ENCODE assay signal across 8 cellular contexts in genomic region chr11:129861702-129862107, GRCh38. TPM values are rescaled to one million over a fixed set of nuclear protein-coding genes. Genes with fewer than 3 reads are reported as not detected.
A peak's percentile ranks its signal among the peaks of the same experiment; 100 is the strongest.
DNase-seq lines count a peak whose midpoint lies in the region; ATAC-seq and TF ChIP-seq lines count a peak whose summit lies in the region.
"Had no signal": no experiment of that assay in that cellular context is flagged by ENCODE, and none has a peak within 500 bp of the region (broad histone marks: within the 10 kb centered on the region; RNA-seq: fewer than 3 reads in every experiment).

No MANE protein-coding gene starts in this region.

- peak in 1 of 2 donors; percentile 29 for TF ChIP-seq POLR2A in adrenal gland (IDR thresholded peaks at IDR 0.05)

- intact Hi-C loops in adrenal gland (cut with DNase I), result no loop called here

- peak overlapping the region in 1 of 5 donors; percentile 15 for H3K27ac ChIP-seq in adrenal gland
- H3K27ac ChIP-seq in thoracic aorta, result peak overlapping the region in 1 of 2 donors; percentile 27
- H3K27ac ChIP-seq: KMS-11 had no signal

- H3K27me3 ChIP-seq in adrenal gland, result no peaks in the 10 kb centered on the region
- no peaks in the 10 kb centered on the region for H3K27me3 ChIP-seq in thoracic aorta (replicated peaks; ENCODE audit: insufficient read depth)

- H3K4me3 ChIP-seq in adrenal gland (no peak overlapping the region), thoracic aorta (no peak overlapping the region)

- WGBS in adrenal gland, 4 donors, result 39 to 45% (median 42%) methylated on average over 7 of the region's 7 CpGs

- H3K4me1 ChIP-seq in adrenal gland (replicated peaks in 1 of 2), result peaks cover 5 to 11% of the 10 kb centered on the region in 2 donors
- peaks cover 4 to 9% of the 10 kb centered on the region in 2 donors for H3K4me1 ChIP-seq in thoracic aorta (ENCODE audit: control insufficient read depth in 1 of 2, low read depth in 2 of 2)

- peak; percentile 61 for ATAC-seq in thoracic aorta (ENCODE audit: insufficient number of reproducible peaks, low FRiP score, low read depth)
- ATAC-seq in GM19397 (IDR thresholded peaks at IDR 0.05; ENCODE audit: unreplicated experiment), result no peak
- no peak for ATAC-seq in GM21717 (IDR thresholded peaks at IDR 0.05; ENCODE audit: unreplicated experiment)

- H3K9me3 ChIP-seq in adrenal gland (replicated peaks in 1 of 3) (no peaks in the 10 kb centered on the region), thoracic aorta (no peaks in the 10 kb centered on the region)

- DNase-seq in HPDE6-E6E7 (ENCODE audit: extremely low spot score) (peak; percentile 97), adrenal gland (peak; percentile 20 to 88 (median 81)), iPS DF 19.7 (ENCODE audit: low read depth, low spot score) (peak; percentile 40), thoracic aorta (ENCODE audit: low spot score) (no peak)
- no peak for DNase-seq in activated naive CD4-positive, alpha-beta T cell (lab: John Stamatoyannopoulos, UW)

- TF ChIP-seq CTCF in adrenal gland (IDR thresholded peaks at IDR 0.05) (no peak), thoracic aorta (IDR thresholded peaks at IDR 0.05) (no peak)

- H3K36me3 ChIP-seq in adrenal gland (replicated peaks in 1 of 2) (peaks cover 0 to 46% of the 10 kb centered on the region in 2 donors), thoracic aorta (peaks cover 33% of the 10 kb centered on the region)

RNA-seq across cellular contexts. Expression of gene NFRKB, which starts 33.7 kb away (rescaled TPM):
- total RNA-seq in adrenal gland, result 10 to 100 TPM; 12.2 to 30.2 (median 21.7) TPM
- polyA plus RNA-seq in adrenal gland, result 10 to 100 TPM in 2 of 3 donors, 1 to 10 TPM in 1; 8.7 to 15.1 (median 11.1) TPM
- 10 to 100 TPM; 34.5 to 35.3 TPM for total RNA-seq in thoracic aorta

RNA-seq across cellular contexts. Expression of gene TMEM45B, which starts 46.1 kb away (rescaled TPM):
- total RNA-seq in adrenal gland (1 to 10 TPM in 2 of 8 donors, under 1 TPM in 2, not detected in 4; 0.18 to 1.4 (median 0.72) TPM), thoracic aorta (not detected)
- polyA plus RNA-seq in adrenal gland, result 1 to 10 TPM in 1 of 3 donors, under 1 TPM in 2; 0.27 to 3.2 (median 0.72) TPM

Comparison
In these comparisons a context has a peak if more than half of its experiments do, and no peak if none do; other contexts are left out.
1. DNase-seq: peak in HPDE6-E6E7 (single experiment), adrenal gland (7 of 7) and iPS DF 19.7 (single experiment); none in thoracic aorta (single experiment) and activated naive CD4-positive, alpha-beta T cell (0 of 4).